In the genomic region with DNA sequence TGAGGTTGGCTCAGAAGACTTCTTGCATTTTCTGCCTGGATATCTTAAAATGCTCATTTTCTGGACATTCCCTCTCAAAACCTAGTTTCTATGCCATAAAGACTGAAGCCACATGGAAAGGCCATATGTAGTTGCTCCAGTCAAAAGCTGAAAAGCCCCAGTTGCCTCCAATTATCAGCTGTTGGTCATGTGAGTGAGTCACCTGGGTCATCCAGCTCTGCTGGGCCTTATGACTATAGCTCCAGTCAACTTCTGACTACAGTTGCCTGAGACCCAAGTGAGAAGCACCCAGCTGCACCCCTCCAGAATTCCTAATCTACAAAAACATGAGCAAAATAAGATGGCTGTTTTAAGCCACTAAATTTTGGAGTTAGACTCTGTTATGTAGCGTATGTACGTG, we compare ENCODE assay signal across 1 cellular context.
A peak's percentile ranks its signal among the peaks of the same experiment; 100 is the strongest.
TF ChIP-seq lines count a peak whose summit lies in the region.

No MANE protein-coding gene starts in this region.

TF ChIP-seq in K562, 482 proteins besides CTCF, POLR2A, EP300 and RAD21:
- TF ChIP-seq BHLHE40 (IDR thresholded peaks at IDR 0.05; ENCODE audit: low read length): peak; percentile 24; the same call in 1 of the 2 replicates
- TF ChIP-seq RCOR1 (IDR thresholded peaks at IDR 0.05; ENCODE audit: borderline replicate concordance in 1 of 2, low read depth in 2 of 2, low read length in 2 of 2): no peak
- TF ChIP-seq FOSL1 (tag; conservative IDR thresholded peaks at IDR 0.05): peak; percentile 82
- TF ChIP-seq ZNF280B (CRISPR knock-in tag; IDR thresholded peaks at IDR 0.05): no peak
- peak; percentile 23; the same call in 1 of the 2 replicates for TF ChIP-seq USF2 (CRISPR knock-in tag; IDR thresholded peaks at IDR 0.05)
